8 cellular contexts compared by ENCODE assay signal in genomic region chr17:75927286-75927922, GRCh38. TPM values are rescaled to one million over a fixed set of nuclear protein-coding genes. Genes with fewer than 3 reads are reported as not detected.
DNase-seq lines count a peak whose midpoint lies in the region; ATAC-seq, FAIRE-seq and TF ChIP-seq lines count a peak whose summit lies in the region.

No MANE protein-coding gene starts in this region.

- intact Hi-C loops in K562 (cut with micrococcal nuclease) (no loop called here), natural killer cell (cut with micrococcal nuclease) (no loop called here), uterus (cut with DNase I; ENCODE audit: low total_unique reads) (no loop called here)

- no peak overlapping the region for H3K4me3 ChIP-seq in HFF-Myc (replicated peaks; ENCODE audit: low read depth, low read length)
- H3K4me3 ChIP-seq in K562: no peak overlapping the region
- no peak overlapping the region for H3K4me3 ChIP-seq in lung
- H3K4me3 ChIP-seq in uterus: no peak overlapping the region

- peak in 1 of 2 experiments; percentile 50; a peak in 2 of 4 replicates for TF ChIP-seq RAD21 in K562 (CRISPR knock-in tag; conservative IDR thresholded peaks at IDR 0.05 in 1 of 2, IDR thresholded peaks at IDR 0.05 in 1 of 2)

- ATAC-seq in K562 (peak; percentile 95), lung (ENCODE audit: insufficient read depth, low FRiP score) (peak; percentile 85), natural killer cell (no peak)

- TF ChIP-seq CTCF in HFF-Myc (IDR thresholded peaks at IDR 0.05; ENCODE audit: low read depth, low read length, missing control alignments): peak; percentile 22
- TF ChIP-seq CTCF in K562 (IDR thresholded peaks at IDR 0.05 in 2 of 3, conservative IDR thresholded peaks at IDR 0.05 in 1 of 3; ENCODE audit: insufficient read depth in 2 of 3, low read depth in 1 of 3, low read length in 3 of 3): peak; percentile 60 to 73 (median 72)
- TF ChIP-seq CTCF in lung (IDR thresholded peaks at IDR 0.05; ENCODE audit: control extremely low read depth, extremely low read depth): peak; percentile 2
- no peak for TF ChIP-seq CTCF in natural killer cell (IDR thresholded peaks at IDR 0.05)
- TF ChIP-seq CTCF in uterus (IDR thresholded peaks at IDR 0.05): peak in 1 of 4 experiments; percentile 14

- peak; percentile 92 for FAIRE-seq in K562 (lab: Jason Lieb, UNC)

- no peak overlapping the region for H3K27ac ChIP-seq in K562 (ENCODE audit: extremely low read depth, low read depth, low read length)
- H3K27ac ChIP-seq in lung (ENCODE audit: low read depth in 1 of 2, low read length in 1 of 2): no peak overlapping the region
- no peak overlapping the region for H3K27ac ChIP-seq in uterus

- H3K4me1 Mint-ChIP-seq in natural killer cell: no peaks in the 10 kb centered on the region

- peaks cover 5% of the 10 kb centered on the region for H3K9me1 ChIP-seq in K562 (ENCODE audit: control insufficient read depth, insufficient read depth, low read length)

- H3K36me3 ChIP-seq in K562 (ENCODE audit: control insufficient read depth, insufficient read depth, low read length) (peaks cover 5% of the 10 kb centered on the region; the same call in 1 of the 3 replicates), lung (ENCODE audit: control insufficient read depth in 2 of 2, insufficient read depth in 2 of 2, low read length in 2 of 2) (peaks cover 0 to 1% of the 10 kb centered on the region in 2 donors), uterus (no peaks in the 10 kb centered on the region)

- TF ChIP-seq EP300 in K562 (IDR thresholded peaks at IDR 0.05; ENCODE audit: low read length): no peak

- no peak for TF ChIP-seq POLR2A in K562 (conservative IDR thresholded peaks at IDR 0.05)
- TF ChIP-seq POLR2A in uterus (IDR thresholded peaks at IDR 0.05): no peak

- H3K27me3 ChIP-seq in K562 (ENCODE audit: control insufficient read depth in 2 of 2, insufficient read depth in 2 of 2, low read length in 2 of 2): no peaks in the 10 kb centered on the region
- no peaks in the 10 kb centered on the region for H3K27me3 ChIP-seq in lung (ENCODE audit: control insufficient read depth, insufficient read depth)
- H3K27me3 ChIP-seq in uterus: no peaks in the 10 kb centered on the region

- H3K4me3 Mint-ChIP-seq in natural killer cell: no peak overlapping the region

- CTCF ChIA-PET in K562 (lab: Yijun Ruan, JAX; ENCODE audit: low intra/inter-chr PET ratio): interaction anchor here (0.6 kb wide), 1 partner anchor 275 kb away, joined by 3 read pairs; no protein-coding TSS in a partner anchor

- H3K9me3 ChIP-seq in K562 (replicated peaks; ENCODE audit: control insufficient read depth, insufficient read depth, low read depth, low read length) (no peaks in the 10 kb centered on the region), lung (ENCODE audit: control insufficient read depth in 2 of 2, insufficient read depth in 1 of 2, low read length in 1 of 2) (no peaks in the 10 kb centered on the region), uterus (no peaks in the 10 kb centered on the region)

- H3K4me1 ChIP-seq in K562 (replicated peaks in 1 of 2; ENCODE audit: control insufficient read depth in 2 of 2, insufficient read depth in 2 of 2, low read length in 2 of 2) (peaks cover 0 to 16% of the 10 kb centered on the region in 2 experiments; a peak in 2 of 5 replicates), lung (ENCODE audit: control insufficient read depth in 2 of 2, insufficient read depth in 2 of 2, low read length in 2 of 2) (no peaks in the 10 kb centered on the region), uterus (no peaks in the 10 kb centered on the region)

- H3K4me2 ChIP-seq in K562 (ENCODE audit: insufficient read depth, low read length): no peak overlapping the region

- BruUV-seq in K562 (replicated peaks; lab: Mats Ljungman, UMichigan): no TSS peak

- no peaks in the 10 kb centered on the region for H3K27me3 Mint-ChIP-seq in natural killer cell (ENCODE audit: low read depth in 2 of 2)

- POLR2A ChIA-PET in K562 (lab: Yijun Ruan, JAX): interaction anchor here (0.7 to 1.5 kb wide), 8 partner anchors 10 to 153 kb away, joined by 3 to 6 read pairs (median 4); partner anchors contain the start of genes MRPL38 and SRP68

- no peaks in the 10 kb centered on the region for H3K9me3 Mint-ChIP-seq in natural killer cell

- in situ Hi-C loops in K562 (cut with MboI): no loop called here

- H3K79me2 ChIP-seq in K562 (ENCODE audit: control insufficient read depth, insufficient read depth, low read length): no peaks in the 10 kb centered on the region

- no peaks in the 10 kb centered on the region for H4K20me1 ChIP-seq in K562 (replicated peaks; ENCODE audit: control insufficient read depth, insufficient read depth, low read length)

- H3K27ac Mint-ChIP-seq in natural killer cell: no peak overlapping the region

- WGBS in K562 (ENCODE audit: insufficient coverage, low coverage, missing lambda C conversion rate): 56% methylated on average over 5 of the region's 6 CpGs
- 46 to 52% methylated on average over 6 of the region's 6 CpGs for WGBS in lung, 2 donors

- H3K36me3 Mint-ChIP-seq in natural killer cell: no peaks in the 10 kb centered on the region

- no peak overlapping the region for H3K9ac ChIP-seq in K562 (ENCODE audit: insufficient read depth in 1 of 2, low read depth in 2 of 2, low read length in 2 of 2)

- DNase-seq in D341Med (ENCODE audit: low spot score) (peak; percentile 71), HFF-Myc (ENCODE audit: extremely low read depth, low read depth) (no peak), K562 (ENCODE audit: extremely low read depth in 1 of 4, low spot score in 3 of 4) (peak; percentile 68 to 81 (median 72)), lung (ENCODE audit: low spot score) (peak; percentile 51), natural killer cell (no peak), NCI-H2107 treated with DMSO at 0.1 percent for 48 hours (lab: John Stamatoyannopoulos, UW; ENCODE audit: unreplicated experiment) (no peak), A172 (ENCODE audit: low spot score) (no peak), uterus (no peak)

- H2AFZ ChIP-seq in K562 (ENCODE audit: low read depth, low read length): peak overlapping the region; percentile 51; the same call in 1 of the 2 replicates

RNA-seq across cellular contexts. Expression of gene FBF1, which starts 13.4 kb away (rescaled TPM):
- total RNA-seq in K562 (2011; cell fraction: chromatin; rRNA removed; ENCODE audit: low replicate concordance): 56.4 and 138 TPM in 2 replicates
- 62.1 and 85.9 TPM in 2 replicates for total RNA-seq in K562 (2011; cell fraction: nucleolus; rRNA removed)
- 55.3 and 58.6 TPM in 2 replicates for total RNA-seq in K562 (2011; cell fraction: nucleoplasm; rRNA removed)
- total RNA-seq in K562 (2014; rRNA removed) (14.5 and 14.8 TPM in 2 replicates), K562 (2014; rRNA removed; fragmentation: Illumina TruSeq; extraction: Trizol) (5.2 and 5.4 TPM in 2 replicates), K562 (2015; rRNA removed; fragmentation: Illumina TruSeq; extraction: Trizol) (7.5 and 7.7 TPM in 2 replicates), K562 (2021) (10.6 and 14.7 TPM in 2 replicates), lung (10 to 100 TPM; 14.5 to 18.7 TPM), natural killer cell (10 to 100 TPM; 24.9 to 34.0 (median 33.0) TPM), uterus (10 to 100 TPM; 11.0 to 16.5 (median 14.2) TPM)
- polyA plus RNA-seq in K562 (2011; rRNA removed) (10.2 and 11.1 TPM in 2 replicates), K562 (2014; fragmentation: Illumina TruSeq; extraction: Trizol) (5.3 and 5.6 TPM in 2 replicates), K562 (2014; fragmentation: Nextera tagmentation; extraction: Ambion mirVana) (under 1 TPM; 0.46 to 0.55 TPM), K562 (2014; rRNA removed) (11.9 and 14.9 TPM in 2 replicates), lung (10 to 100 TPM in 1 of 2 donors, 1 to 10 TPM in 1; 4.6 to 11.6 TPM)
- 5.8 and 10.5 TPM in 2 replicates for polyA plus RNA-seq in K562 (2011; cell fraction: cytosol; rRNA removed)
- 54.5 and 90.0 TPM in 2 replicates for polyA plus RNA-seq in K562 (2011; cell fraction: nucleus; rRNA removed)
- polyA plus RNA-seq in K562 (2012): 9.0 and 13.6 TPM in 2 replicates
- polyA minus RNA-seq in K562 (2011; rRNA and poly(A)+ RNA removed): 13.1 and 15.0 TPM in 2 replicates
- polyA minus RNA-seq in K562 (2011; cell fraction: cytosol; rRNA and poly(A)+ RNA removed): 6.8 and 10.3 TPM in 2 replicates
- 27.5 and 29.6 TPM in 2 replicates for polyA minus RNA-seq in K562 (2011; cell fraction: nucleus; rRNA and poly(A)+ RNA removed)
- total RNA-seq in A172 (2014; rRNA removed; shearing (Covaris generic)): 9.9 and 12.5 TPM in 2 replicates

RNA-seq across cellular contexts. Expression of gene MRPL38, which starts 22.7 kb away (rescaled TPM):
- total RNA-seq in K562 (2011; cell fraction: chromatin; rRNA removed; ENCODE audit: low replicate concordance): 88.0 and 309 TPM in 2 replicates
- 283 and 294 TPM in 2 replicates for total RNA-seq in K562 (2011; cell fraction: nucleolus; rRNA removed)
- 137 and 171 TPM in 2 replicates for total RNA-seq in K562 (2011; cell fraction: nucleoplasm; rRNA removed)
- total RNA-seq in K562 (2014; rRNA removed): 48.5 and 75.0 TPM in 2 replicates
- total RNA-seq in K562 (2014; rRNA removed; fragmentation: Illumina TruSeq; extraction: Trizol): 27.8 and 35.4 TPM in 2 replicates
- 72.6 and 73.6 TPM in 2 replicates for total RNA-seq in K562 (2015; rRNA removed; fragmentation: Illumina TruSeq; extraction: Trizol)
- total RNA-seq in K562 (2021): 154 and 155 TPM in 2 replicates
- polyA plus RNA-seq in K562 (2011; rRNA removed): 43.6 and 104 TPM in 2 replicates
- polyA plus RNA-seq in K562 (2011; cell fraction: cytosol; rRNA removed): 59.5 and 89.1 TPM in 2 replicates
- 334 and 446 TPM in 2 replicates for polyA plus RNA-seq in K562 (2011; cell fraction: nucleus; rRNA removed)
- 66.7 and 93.4 TPM in 2 replicates for polyA plus RNA-seq in K562 (2012)
- polyA plus RNA-seq in K562 (2014; fragmentation: Illumina TruSeq; extraction: Trizol): 63.6 and 69.3 TPM in 2 replicates
- 10 to 100 TPM in 1 of 2 experiments, 1 to 10 TPM in 1; 4.5 to 13.6 TPM for polyA plus RNA-seq in K562 (2014; fragmentation: Nextera tagmentation; extraction: Ambion mirVana)
- 74.0 and 77.0 TPM in 2 replicates for polyA plus RNA-seq in K562 (2014; rRNA removed)
- 14.0 and 20.7 TPM in 2 replicates for polyA minus RNA-seq in K562 (2011; rRNA and poly(A)+ RNA removed)
- 44.3 and 58.0 TPM in 2 replicates for polyA minus RNA-seq in K562 (2011; cell fraction: cytosol; rRNA and poly(A)+ RNA removed)
- 68.3 and 81.8 TPM in 2 replicates for polyA minus RNA-seq in K562 (2011; cell fraction: nucleus; rRNA and poly(A)+ RNA removed)
- 100 to 1,000 TPM in 1 of 2 donors, 10 to 100 TPM in 1; 47.8 to 105 TPM for total RNA-seq in lung
- polyA plus RNA-seq in lung: 10 to 100 TPM; 52.0 to 80.1 TPM
- total RNA-seq in natural killer cell: 100 to 1,000 TPM in 1 of 3 donors, 10 to 100 TPM in 2; 68.6 to 110 (median 96.7) TPM
- total RNA-seq in A172 (2014; rRNA removed; shearing (Covaris generic)): 55.1 and 58.4 TPM in 2 replicates
- total RNA-seq in uterus: 10 to 100 TPM; 32.3 to 99.8 (median 47.8) TPM

RNA-seq across cellular contexts. Expression of gene TRIM65, which starts 30.7 kb away (rescaled TPM):
- total RNA-seq in K562 (2011; cell fraction: chromatin; rRNA removed; ENCODE audit: low replicate concordance): 19.3 and 28.3 TPM in 2 replicates
- total RNA-seq in K562 (2011; cell fraction: nucleolus; rRNA removed): 19.3 and 26.6 TPM in 2 replicates
- total RNA-seq in K562 (2011; cell fraction: nucleoplasm; rRNA removed): 25.9 and 39.3 TPM in 2 replicates
- total RNA-seq in K562 (2014; rRNA removed): 34.3 and 47.5 TPM in 2 replicates
- total RNA-seq in K562 (2014; rRNA removed; fragmentation: Illumina TruSeq; extraction: Trizol): 16.2 and 20.0 TPM in 2 replicates
- 26.6 and 28.2 TPM in 2 replicates for total RNA-seq in K562 (2015; rRNA removed; fragmentation: Illumina TruSeq; extraction: Trizol)
- 45.5 and 45.7 TPM in 2 replicates for total RNA-seq in K562 (2021)
- polyA plus RNA-seq in K562 (2011; rRNA removed): 19.5 and 22.1 TPM in 2 replicates
- 25.9 and 37.2 TPM in 2 replicates for polyA plus RNA-seq in K562 (2011; cell fraction: cytosol; rRNA removed)
- polyA plus RNA-seq in K562 (2011; cell fraction: nucleus; rRNA removed): 20.7 and 27.8 TPM in 2 replicates
- 26.3 and 33.8 TPM in 2 replicates for polyA plus RNA-seq in K562 (2012)
- 22.9 and 26.1 TPM in 2 replicates for polyA plus RNA-seq in K562 (2014; fragmentation: Illumina TruSeq; extraction: Trizol)
- 1 to 10 TPM; 2.8 to 5.8 TPM for polyA plus RNA-seq in K562 (2014; fragmentation: Nextera tagmentation; extraction: Ambion mirVana)
- 33.7 and 34.1 TPM in 2 replicates for polyA plus RNA-seq in K562 (2014; rRNA removed)
- polyA minus RNA-seq in K562 (2011; rRNA and poly(A)+ RNA removed): 6.3 and 7.0 TPM in 2 replicates
- 14.6 and 24.0 TPM in 2 replicates for polyA minus RNA-seq in K562 (2011; cell fraction: cytosol; rRNA and poly(A)+ RNA removed)
- polyA minus RNA-seq in K562 (2011; cell fraction: nucleus; rRNA and poly(A)+ RNA removed): 6.7 and 8.7 TPM in 2 replicates
- total RNA-seq in lung: 10 to 100 TPM; 12.7 to 32.9 TPM
- polyA plus RNA-seq in lung: 10 to 100 TPM; 14.6 to 27.8 TPM
- total RNA-seq in natural killer cell: 10 to 100 TPM; 19.2 to 26.9 (median 22.5) TPM
- 32.7 and 41.4 TPM in 2 replicates for total RNA-seq in A172 (2014; rRNA removed; shearing (Covaris generic))
- total RNA-seq in uterus: 10 to 100 TPM; 20.0 to 36.9 (median 30.1) TPM

RNA-seq across cellular contexts. Expression of gene TRIM47, which starts 49.0 kb away (rescaled TPM):
- total RNA-seq in K562 (2011; cell fraction: chromatin; rRNA removed; ENCODE audit: low replicate concordance): 3.4 and 21.0 TPM in 2 replicates
- 13.6 and 18.0 TPM in 2 replicates for total RNA-seq in K562 (2011; cell fraction: nucleolus; rRNA removed)
- 5.5 and 10.1 TPM in 2 replicates for total RNA-seq in K562 (2011; cell fraction: nucleoplasm; rRNA removed)
- total RNA-seq in K562 (2014; rRNA removed): 4.0 and 4.6 TPM in 2 replicates
- total RNA-seq in K562 (2014; rRNA removed; fragmentation: Illumina TruSeq; extraction: Trizol): 1.0 and 1.1 TPM in 2 replicates
- 3.9 and 4.3 TPM in 2 replicates for total RNA-seq in K562 (2015; rRNA removed; fragmentation: Illumina TruSeq; extraction: Trizol)
- 5.8 and 6.1 TPM in 2 replicates for total RNA-seq in K562 (2021)
- polyA plus RNA-seq in K562 (2011; rRNA removed): 3.2 and 5.6 TPM in 2 replicates
- polyA plus RNA-seq in K562 (2011; cell fraction: cytosol; rRNA removed): 5.1 and 9.1 TPM in 2 replicates
- 15.5 and 18.6 TPM in 2 replicates for polyA plus RNA-seq in K562 (2011; cell fraction: nucleus; rRNA removed)
- 4.2 and 6.8 TPM in 2 replicates for polyA plus RNA-seq in K562 (2012)
- polyA plus RNA-seq in K562 (2014; fragmentation: Illumina TruSeq; extraction: Trizol): 1.9 and 3.4 TPM in 2 replicates
- under 1 TPM; 0.56 to 0.63 TPM for polyA plus RNA-seq in K562 (2014; fragmentation: Nextera tagmentation; extraction: Ambion mirVana)
- polyA plus RNA-seq in K562 (2014; rRNA removed): 3.7 and 5.5 TPM in 2 replicates
- 1.9 and 2.6 TPM in 2 replicates for polyA minus RNA-seq in K562 (2011; rRNA and poly(A)+ RNA removed)
- 4.6 and 5.6 TPM in 2 replicates for polyA minus RNA-seq in K562 (2011; cell fraction: cytosol; rRNA and poly(A)+ RNA removed)
- polyA minus RNA-seq in K562 (2011; cell fraction: nucleus; rRNA and poly(A)+ RNA removed): 8.6 and 9.2 TPM in 2 replicates
- total RNA-seq in lung: 10 to 100 TPM; 23.5 to 78.3 TPM
- 10 to 100 TPM; 22.9 to 32.4 TPM for polyA plus RNA-seq in lung
- 1 to 10 TPM; 1.2 to 2.5 (median 2.0) TPM for total RNA-seq in natural killer cell
- total RNA-seq in A172 (2014; rRNA removed; shearing (Covaris generic)): 159 and 173 TPM in 2 replicates
- 10 to 100 TPM in 3 of 4 donors, 1 to 10 TPM in 1; 6.8 to 70.1 (median 19.0) TPM for total RNA-seq in uterus

RNA-seq across cellular contexts. Expression of gene ACOX1, which starts 51.6 kb away (rescaled TPM):
- 83.3 and 88.8 TPM in 2 replicates for total RNA-seq in K562 (2011; cell fraction: chromatin; rRNA removed; ENCODE audit: low replicate concordance)
- total RNA-seq in K562 (2011; cell fraction: nucleolus; rRNA removed): 53.9 and 55.9 TPM in 2 replicates
- 61.1 and 71.0 TPM in 2 replicates for total RNA-seq in K562 (2011; cell fraction: nucleoplasm; rRNA removed)
- total RNA-seq in K562 (2014; rRNA removed) (9.0 and 14.4 TPM in 2 replicates), K562 (2014; rRNA removed; fragmentation: Illumina TruSeq; extraction: Trizol) (16.5 and 17.9 TPM in 2 replicates), K562 (2015; rRNA removed; fragmentation: Illumina TruSeq; extraction: Trizol) (16.2 and 18.3 TPM in 2 replicates), K562 (2021) (23.7 and 24.1 TPM in 2 replicates), lung (10 to 100 TPM; 69.4 to 80.1 TPM), natural killer cell (10 to 100 TPM; 22.8 to 48.2 (median 28.2) TPM), uterus (10 to 100 TPM; 11.2 to 70.0 (median 42.0) TPM)
- polyA plus RNA-seq in K562 (2011; rRNA removed) (20.6 and 25.6 TPM in 2 replicates), K562 (2014; fragmentation: Illumina TruSeq; extraction: Trizol) (13.3 and 14.5 TPM in 2 replicates), K562 (2014; fragmentation: Nextera tagmentation; extraction: Ambion mirVana) (1 to 10 TPM; 8.6 to 9.5 TPM), K562 (2014; rRNA removed) (7.8 and 8.3 TPM in 2 replicates), lung (10 to 100 TPM; 19.9 to 22.4 TPM)
- 15.4 and 19.4 TPM in 2 replicates for polyA plus RNA-seq in K562 (2011; cell fraction: cytosol; rRNA removed)
- 22.3 and 26.0 TPM in 2 replicates for polyA plus RNA-seq in K562 (2011; cell fraction: nucleus; rRNA removed)
- polyA plus RNA-seq in K562 (2012): 12.9 and 17.2 TPM in 2 replicates
- polyA minus RNA-seq in K562 (2011; rRNA and poly(A)+ RNA removed): 80.6 and 97.7 TPM in 2 replicates
- 52.9 and 57.5 TPM in 2 replicates for polyA minus RNA-seq in K562 (2011; cell fraction: cytosol; rRNA and poly(A)+ RNA removed)
- polyA minus RNA-seq in K562 (2011; cell fraction: nucleus; rRNA and poly(A)+ RNA removed): 17.2 and 43.8 TPM in 2 replicates
- 47.5 and 48.6 TPM in 2 replicates for total RNA-seq in A172 (2014; rRNA removed; shearing (Covaris generic))

Comparison
In these comparisons a context has a peak if more than half of its experiments do, and no peak if none do; other contexts are left out.
1. DNase-seq: peak in D341Med (single experiment), K562 (4 of 4) and lung (single experiment); none in HFF-Myc (single experiment), natural killer cell (single experiment), NCI-H2107 treated with DMSO at 0.1 percent for 48 hours (single experiment), A172 (single experiment) and uterus (0 of 2).
2. ATAC-seq: peak in K562 (single experiment) and lung (single experiment); none in natural killer cell (0 of 3).